Comparison of ENCODE assay signal across 8 cellular contexts in genomic region chr3:127574880-127575878, GRCh38. TPM values are rescaled to one million over a fixed set of nuclear protein-coding genes. Genes with fewer than 3 reads are reported as not detected.
DNase-seq lines count a peak whose midpoint lies in the region; ATAC-seq and TF ChIP-seq lines count a peak whose summit lies in the region.

No MANE protein-coding gene starts in this region.

- peak overlapping the region in 1 of 2 donors; percentile 7 for H3K27ac ChIP-seq in ovary
- peak overlapping the region in 1 of 4 donors; percentile 21 for H3K27ac ChIP-seq in tibial nerve

- H3K27me3 ChIP-seq in ovary (no peaks in the 10 kb centered on the region), tibial nerve (no peaks in the 10 kb centered on the region)

- TF ChIP-seq CTCF in ovary (IDR thresholded peaks at IDR 0.05) = peak; percentile 89 to 94 (median 91)
- TF ChIP-seq CTCF in tibial nerve (IDR thresholded peaks at IDR 0.05) = peak; percentile 94 to 99 (median 99)

- peak; percentile 60 for ATAC-seq in HG02571 (IDR thresholded peaks at IDR 0.05; ENCODE audit: unreplicated experiment)

- peak; percentile 89 for DNase-seq in GM04504 (ENCODE audit: low read depth)
- DNase-seq in NCI-H1048 (lab: John Stamatoyannopoulos, UW) = peak; percentile 71
- DNase-seq in SK-N-DZ (ENCODE audit: low spot score) = peak; percentile 89
- DNase-seq in activated gamma-delta T cell treated with anti-CD3 and anti-CD28 coated beads, Interleukin-2, amount 50 U/mL, for 16 hours (ENCODE audit: low read depth) = peak; percentile 73
- peak; percentile 84 for DNase-seq in foreskin melanocyte
- DNase-seq in ovary = peak; percentile 80 to 93 (median 85)
- DNase-seq in tibial nerve (ENCODE audit: low spot score in 2 of 2) = peak; percentile 86 to 91

- TF ChIP-seq POLR2A in ovary (IDR thresholded peaks at IDR 0.05) (no peak), tibial nerve (IDR thresholded peaks at IDR 0.05) (no peak)

- intact Hi-C loops in ovary (cut with DNase I) = loop anchor here in 1 of 4 donors (5.0 kb wide), 1 partner anchor 397 kb away; no protein-coding TSS in a partner anchor

- H3K36me3 ChIP-seq in ovary (no peaks in the 10 kb centered on the region), tibial nerve (peaks cover 0 to 92% (median 14%) of the 10 kb centered on the region in 3 donors)

- H3K9me3 ChIP-seq in ovary (no peaks in the 10 kb centered on the region), tibial nerve (no peaks in the 10 kb centered on the region)

- 29 to 30% (median 29%) methylated on average over 41 to 46 of the region's 46 CpGs for WGBS in ovary, 3 donors
- 27 to 40% methylated on average over 39 to 44 of the region's 46 CpGs for WGBS in tibial nerve, 2 donors

- H3K4me1 ChIP-seq in ovary (ENCODE audit: insufficient read depth) (peaks cover 2% of the 10 kb centered on the region), tibial nerve (peaks cover 0 to 17% (median 4%) of the 10 kb centered on the region in 4 donors)

- no peak for TF ChIP-seq EP300 in ovary (IDR thresholded peaks at IDR 0.05)
- TF ChIP-seq EP300 in tibial nerve (IDR thresholded peaks at IDR 0.05) = peak in 1 of 2 donors; percentile 31

- H3K4me3 ChIP-seq in ovary = no peak overlapping the region
- no peak overlapping the region for H3K4me3 ChIP-seq in tibial nerve

RNA-seq across cellular contexts. Expression of gene TPRA1, which starts 15.4 kb away (rescaled TPM):
- 27.0 and 31.9 TPM in 2 replicates for polyA plus RNA-seq in SK-N-DZ (2014; cell fraction: cytosol; rRNA removed)
- 78.3 and 84.0 TPM in 2 replicates for polyA plus RNA-seq in SK-N-DZ (2014; cell fraction: nucleus; rRNA removed)
- total RNA-seq in ovary = 10 to 100 TPM; 31.5 to 40.3 (median 36.7) TPM
- 10 to 100 TPM in 1 of 2 donors, 1 to 10 TPM in 1; 6.4 to 35.2 TPM for polyA plus RNA-seq in ovary
- 10 to 100 TPM; 50.3 to 75.3 (median 67.5) TPM for total RNA-seq in tibial nerve

RNA-seq across cellular contexts. Expression of gene MCM2, which starts 23.0 kb away (rescaled TPM):
- polyA plus RNA-seq in SK-N-DZ (2014; cell fraction: cytosol; rRNA removed) = 328 and 365 TPM in 2 replicates
- 248 and 305 TPM in 2 replicates for polyA plus RNA-seq in SK-N-DZ (2014; cell fraction: nucleus; rRNA removed)
- total RNA-seq in ovary (10 to 100 TPM in 2 of 7 donors, 1 to 10 TPM in 5; 3.6 to 11.8 (median 7.1) TPM), tibial nerve (1 to 10 TPM; 4.2 to 7.6 (median 7.5) TPM)
- polyA plus RNA-seq in ovary = 1 to 10 TPM; 3.4 to 6.1 TPM

RNA-seq across cellular contexts. Expression of gene PODXL2, which starts 53.8 kb away (rescaled TPM):
- polyA plus RNA-seq in SK-N-DZ (2014; cell fraction: cytosol; rRNA removed) = 208 and 215 TPM in 2 replicates
- polyA plus RNA-seq in SK-N-DZ (2014; cell fraction: nucleus; rRNA removed) = 250 and 257 TPM in 2 replicates
- total RNA-seq in ovary (10 to 100 TPM in 3 of 7 donors, 1 to 10 TPM in 4; 5.3 to 14.3 (median 7.3) TPM), tibial nerve (10 to 100 TPM; 12.7 to 19.8 (median 14.1) TPM)
- 1 to 10 TPM; 8.9 to 10.0 TPM for polyA plus RNA-seq in ovary
